ENCODE assay signal across 21 cellular contexts in genomic region chr1:3743826-3744225, GRCh38. TPM values are rescaled to one million over a fixed set of nuclear protein-coding genes. Genes with fewer than 3 reads are reported as not detected.
DNase-seq lines count a peak whose midpoint lies in the region; ATAC-seq and TF ChIP-seq lines count a peak whose summit lies in the region.
"Had no signal": no experiment of that assay in that cellular context is flagged by ENCODE, and none has a peak within 500 bp of the region (broad histone marks: within the 10 kb centered on the region; RNA-seq: fewer than 3 reads in every experiment).

No MANE protein-coding gene starts in this region.

- H3K27ac ChIP-seq in lower lobe of right lung (no peak overlapping the region), osteoblast (ENCODE audit: low read depth, low read length) (no peak overlapping the region)
- H3K27ac ChIP-seq: A549; BLaER1 treated with 17β-estradiol and CSF1 and Interleukin-3, amounts not matched to agents 10 nM and 100 nM had no signal

- H3K79me2 ChIP-seq in osteoblast (ENCODE audit: insufficient read depth, low read length), result no peaks in the 10 kb centered on the region

- DNase-seq in LNCaP clone FGC (ENCODE audit: low read depth) (peak; percentile 8), lower lobe of right lung (peak; percentile 29), osteoblast (ENCODE audit: insufficient read length, low spot score, missing footprints) (peak; percentile 46), GM19238 (ENCODE audit: insufficient read length, low spot score) (no peak)
- DNase-seq in effector CD4-positive, alpha-beta T cell, result no peak
- DNase-seq: 8988T; ACHN; AML-193; BE2C; CD4-positive, alpha-beta T cell; DMS 273 treated with DMSO at 0.1 percent for 48 hours; DMS79; EL; GDM1; GOT3 had no signal

- intact Hi-C loops in lower lobe of right lung (cut with DNase I), result no loop called here

- H2AFZ ChIP-seq in osteoblast (ENCODE audit: low read length), result no peak overlapping the region

- H3K27me3 ChIP-seq in lower lobe of right lung (ENCODE audit: low read depth), result no peaks in the 10 kb centered on the region
- H3K27me3 ChIP-seq in osteoblast (ENCODE audit: insufficient read depth, low read length), result no peaks in the 10 kb centered on the region
- H3K27me3 ChIP-seq: BE2C; BLaER1 treated with 17β-estradiol and CSF1 and Interleukin-3, amounts not matched to agents 10 nM and 100 nM had no signal

- H3K9me3 ChIP-seq in lower lobe of right lung (no peaks in the 10 kb centered on the region), osteoblast (ENCODE audit: low read depth, low read length) (no peaks in the 10 kb centered on the region)
- H3K9me3 ChIP-seq: A549; BE2C; BLaER1 treated with 17β-estradiol and CSF1 and Interleukin-3, amounts not matched to agents 10 nM and 100 nM; HAP-1 had no signal

- peaks cover 18% of the 10 kb centered on the region for H3K4me1 ChIP-seq in lower lobe of right lung
- peaks cover 20% of the 10 kb centered on the region for H3K4me1 ChIP-seq in osteoblast (ENCODE audit: insufficient read depth, low read length)
- H3K4me1 ChIP-seq: BE2C had no signal

- TF ChIP-seq CTCF in LNCaP clone FGC (IDR thresholded peaks at IDR 0.05; ENCODE audit: control insufficient read depth, extremely low read depth, insufficient read depth), result no peak
- no peak for TF ChIP-seq CTCF in lower lobe of right lung (IDR thresholded peaks at IDR 0.05)
- no peak for TF ChIP-seq CTCF in osteoblast (IDR thresholded peaks at IDR 0.05; ENCODE audit: extremely low read depth, low read depth, low read length)

- no peak overlapping the region for H3K4me2 ChIP-seq in osteoblast (ENCODE audit: insufficient read depth, low read length)
- H3K4me2 ChIP-seq: A549 had no signal

- peaks cover 39% of the 10 kb centered on the region for H3K36me3 ChIP-seq in lower lobe of right lung
- H3K36me3 ChIP-seq in osteoblast (ENCODE audit: insufficient read depth, low read length), result peaks cover 18% of the 10 kb centered on the region
- H3K36me3 ChIP-seq: BE2C had no signal

- no peak for ATAC-seq in lower lobe of right lung
- no peak for ATAC-seq in HG02571 (IDR thresholded peaks at IDR 0.05; ENCODE audit: unreplicated experiment)
- ATAC-seq: A549, GM12878 had no signal

- no peak overlapping the region for H3K4me3 ChIP-seq in LNCaP clone FGC (ENCODE audit: low read depth, low read length)
- H3K4me3 ChIP-seq in lower lobe of right lung, result no peak overlapping the region
- no peak overlapping the region for H3K4me3 ChIP-seq in osteoblast (ENCODE audit: insufficient read depth, low read length)
- H3K4me3 ChIP-seq: A549; BLaER1 treated with 17β-estradiol and CSF1 and Interleukin-3, amounts not matched to agents 10 nM and 100 nM; GM12878; HAP-1 had no signal

- H4K20me1 ChIP-seq in osteoblast (ENCODE audit: insufficient read depth, low read length), result peaks cover 16% of the 10 kb centered on the region

RNA-seq across cellular contexts. Expression of gene CCDC27, which starts 8.4 kb away (rescaled TPM):
- total RNA-seq in lower lobe of right lung (not detected), osteoblast (not detected in 2 replicates)
- total RNA-seq: CD4-positive, alpha-beta T cell; CD8-positive, alpha-beta memory T cell; GM12878 had no signal

RNA-seq across cellular contexts. Expression of gene SMIM1, which starts 28.7 kb away (rescaled TPM):
- 8.5 TPM for total RNA-seq in lower lobe of right lung
- not detected in 2 replicates for total RNA-seq in osteoblast
- total RNA-seq: GM12878 had no signal

RNA-seq across cellular contexts. Expression of gene LRRC47, which starts 52.5 kb away (rescaled TPM):
- total RNA-seq in lower lobe of right lung (34.4 TPM), osteoblast (24.5 and 30.0 TPM in 2 replicates)

Comparison
In these comparisons a context has a peak if more than half of its experiments do, and no peak if none do; other contexts are left out.
1. DNase-seq: peak in LNCaP clone FGC (single experiment), lower lobe of right lung (single experiment) and osteoblast (single experiment); none in GM19238 (single experiment) and effector CD4-positive, alpha-beta T cell (single experiment).